In genomic region chr11:18236664-18237356, GRCh38 we compare ENCODE assay signal across 37 cellular contexts. TPM values are rescaled to one million over a fixed set of nuclear protein-coding genes. Genes with fewer than 3 reads are reported as not detected.
"Had no signal": no experiment of that assay in that cellular context is flagged by ENCODE, and none has a peak within 500 bp of the region (broad histone marks: within the 10 kb centered on the region; RNA-seq: fewer than 3 reads in every experiment).

Gene SAA4, minus strand, starts transcription at chr11:18236802. Its CDS starts 876 bp downstream, at chr11:18235926.

- ATAC-seq: activated CD4-positive, CD25-positive, alpha-beta regulatory T cell treated with anti-CD3 and anti-CD28 coated beads, Interleukin-2, amount 50 U/mL, for 24 hours; activated T-helper 17 cell treated with anti-CD3 and anti-CD28 coated beads, Interleukin-2, amount 50 U/mL, for 72 hours; effector memory CD8-positive, alpha-beta T cell; esophagus mucosa; foreskin keratinocyte; heart right ventricle; mucosa of descending colon; natural killer cell treated with Interleukin-12 subunit alpha and Interleukin-12 subunit beta and Interleukin-15 and Interleukin-18, amount 100 ng/mL, for 72 hours; sciatic nerve; stimulated activated effector memory CD8-positive, alpha-beta T cell treated with anti-CD3 and anti-CD28 coated beads, Interleukin-12 subunit alpha, Interleukin-12 subunit beta, amount 100 ng/mL, for 72 hours; upper lobe of right lung had no signal

- H3K9me3 ChIP-seq: heart right ventricle, left ventricle myocardium inferior, mucosa of descending colon, thoracic aorta, upper lobe of right lung had no signal

- H3K36me3 ChIP-seq: brain microvascular endothelial cell, heart right ventricle, left ventricle myocardium inferior, thoracic aorta, upper lobe of right lung had no signal

- H3K27ac Mint-ChIP-seq: activated T-cell treated with anti-CD3 and anti-CD28 coated beads, Interleukin-2, amount 50 U/mL, for 24 hours; activated T-helper 17 cell treated with anti-CD3 and anti-CD28 coated beads, Interleukin-2, amount 50 U/mL, for 72 hours; effector memory CD8-positive, alpha-beta T cell; natural killer cell treated with Interleukin-12 subunit alpha and Interleukin-12 subunit beta and Interleukin-15 and Interleukin-18, amount 100 ng/mL, for 72 hours; progenitor cell of endocrine pancreas; stimulated activated effector memory CD8-positive, alpha-beta T cell treated with anti-CD3 and anti-CD28 coated beads, Interleukin-12 subunit alpha, Interleukin-12 subunit beta, amount 100 ng/mL, for 72 hours; stimulated activated naive CD8-positive, alpha-beta T cell treated with anti-CD3 and anti-CD28 coated beads, Interleukin-15, Interleukin-2, amounts not matched to agents 100 ng/mL and 50 ng/mL, for 24 hours; T-helper 1 cell treated with Interleukin-12 subunit alpha and Interleukin-12 subunit beta and Interleukin-4 antibody, amounts not matched to agents 30 μg/mL and 1 μg/mL, for 36 hours had no signal

- H3K4me1 Mint-ChIP-seq: activated T-helper 17 cell treated with anti-CD3 and anti-CD28 coated beads, Interleukin-2, amount 50 U/mL, for 72 hours; stimulated activated effector memory CD8-positive, alpha-beta T cell treated with anti-CD3 and anti-CD28 coated beads, Interleukin-12 subunit alpha, Interleukin-12 subunit beta, amount 100 ng/mL, for 72 hours had no signal

- DNase-seq: activated CD4-positive, alpha-beta T cell treated with anti-CD3 and anti-CD28 coated beads for 48 hours; activated CD4-positive, alpha-beta T cell treated with anti-CD3 and anti-CD28 coated beads, Interleukin-2, amount 50 U/mL, for 48 hours; activated CD8-positive, alpha-beta memory T cell treated with anti-CD3 and anti-CD28 coated beads, Interleukin-2, amount 50 U/mL, for 48 hours; activated gamma-delta T cell treated with Interleukin-2 at 50 U/mL for 16 hours; activated naive CD4-positive, alpha-beta T cell treated with anti-CD3 and anti-CD28 coated beads, Interleukin-2, amount 50 U/mL, for 16 hours; activated T-cell treated with anti-CD3 and anti-CD28 coated beads, Interleukin-2, amount 50 U/mL, for 24 hours; amniotic stem cell; brain microvascular endothelial cell; caudate nucleus; cortex of kidney; effector memory CD8-positive, alpha-beta T cell; foreskin keratinocyte; heart right ventricle; kidney glomerular epithelial cell; left ventricle myocardium inferior; mucosa of descending colon; small intestine; stimulated activated CD4-positive, alpha-beta T cell treated with anti-CD3 and anti-CD28 coated beads, Interleukin-4, amount 100 ng/mL, for 24 hours; T-helper 9 cell; upper lobe of right lung had no signal

- H3K9me3 Mint-ChIP-seq: activated T-cell treated with anti-CD3 and anti-CD28 coated beads, Interleukin-2, amount 50 U/mL, for 24 hours; activated T-helper 17 cell treated with anti-CD3 and anti-CD28 coated beads, Interleukin-2, amount 50 U/mL, for 72 hours; effector memory CD8-positive, alpha-beta T cell; natural killer cell treated with Interleukin-12 subunit alpha and Interleukin-12 subunit beta and Interleukin-15 and Interleukin-18, amount 100 ng/mL, for 72 hours; stimulated activated effector memory CD8-positive, alpha-beta T cell treated with anti-CD3 and anti-CD28 coated beads, Interleukin-12 subunit alpha, Interleukin-12 subunit beta, amount 100 ng/mL, for 72 hours; stimulated activated naive CD8-positive, alpha-beta T cell treated with anti-CD3 and anti-CD28 coated beads, Interleukin-15, Interleukin-2, amounts not matched to agents 100 ng/mL and 50 ng/mL, for 24 hours; T-helper 1 cell treated with Interleukin-12 subunit alpha and Interleukin-12 subunit beta and Interleukin-4 antibody, amounts not matched to agents 30 μg/mL and 1 μg/mL, for 36 hours had no signal

- H3K4me3 Mint-ChIP-seq: activated T-cell treated with anti-CD3 and anti-CD28 coated beads, Interleukin-2, amount 50 U/mL, for 24 hours; activated T-helper 17 cell treated with anti-CD3 and anti-CD28 coated beads, Interleukin-2, amount 50 U/mL, for 72 hours; effector memory CD8-positive, alpha-beta T cell; natural killer cell treated with Interleukin-12 subunit alpha and Interleukin-12 subunit beta and Interleukin-15 and Interleukin-18, amount 100 ng/mL, for 72 hours; stimulated activated effector memory CD8-positive, alpha-beta T cell treated with anti-CD3 and anti-CD28 coated beads, Interleukin-12 subunit alpha, Interleukin-12 subunit beta, amount 100 ng/mL, for 72 hours; stimulated activated naive CD8-positive, alpha-beta T cell treated with anti-CD3 and anti-CD28 coated beads, Interleukin-15, Interleukin-2, amounts not matched to agents 100 ng/mL and 50 ng/mL, for 24 hours; T-helper 1 cell treated with Interleukin-12 subunit alpha and Interleukin-12 subunit beta and Interleukin-4 antibody, amounts not matched to agents 30 μg/mL and 1 μg/mL, for 36 hours had no signal

- H3K36me3 Mint-ChIP-seq: natural killer cell treated with Interleukin-12 subunit alpha and Interleukin-12 subunit beta and Interleukin-15 and Interleukin-18, amount 100 ng/mL, for 72 hours; stimulated activated effector memory CD8-positive, alpha-beta T cell treated with anti-CD3 and anti-CD28 coated beads, Interleukin-12 subunit alpha, Interleukin-12 subunit beta, amount 100 ng/mL, for 72 hours had no signal

- H3K27ac ChIP-seq: brain microvascular endothelial cell, foreskin keratinocyte, heart right ventricle, left ventricle myocardium inferior, thoracic aorta, upper lobe of right lung, VCaP had no signal

- H3K4me1 ChIP-seq: foreskin keratinocyte, heart right ventricle, left ventricle myocardium inferior, upper lobe of right lung had no signal

- H3K4me3 ChIP-seq: heart right ventricle, left ventricle myocardium inferior, mucosa of descending colon, thoracic aorta, upper lobe of right lung had no signal

RNA-seq across cellular contexts. Expression of gene SAA4, which starts in this region (rescaled TPM):
- total RNA-seq: activated CD8-positive, alpha-beta memory T cell treated with anti-CD3 and anti-CD28 coated beads for 36 hours; activated T-helper 17 cell treated with anti-CD3 and anti-CD28 coated beads, Interleukin-2, amount 50 U/mL, for 72 hours; astrocyte; chondrocyte; foreskin keratinocyte; heart right ventricle; left ventricle myocardium inferior; lung microvascular endothelial cell; mucosa of descending colon; myocyte; natural killer cell treated with Interleukin-12 subunit alpha and Interleukin-12 subunit beta and Interleukin-15 and Interleukin-18, amount 100 ng/mL, for 72 hours; osteoblast; progenitor cell of endocrine pancreas; sciatic nerve; thoracic aorta; upper lobe of right lung had no signal
- polyA plus RNA-seq: foreskin keratinocyte, heart right ventricle had no signal
